Comparison of ENCODE assay signal across 1 cellular context in the genomic region with DNA sequence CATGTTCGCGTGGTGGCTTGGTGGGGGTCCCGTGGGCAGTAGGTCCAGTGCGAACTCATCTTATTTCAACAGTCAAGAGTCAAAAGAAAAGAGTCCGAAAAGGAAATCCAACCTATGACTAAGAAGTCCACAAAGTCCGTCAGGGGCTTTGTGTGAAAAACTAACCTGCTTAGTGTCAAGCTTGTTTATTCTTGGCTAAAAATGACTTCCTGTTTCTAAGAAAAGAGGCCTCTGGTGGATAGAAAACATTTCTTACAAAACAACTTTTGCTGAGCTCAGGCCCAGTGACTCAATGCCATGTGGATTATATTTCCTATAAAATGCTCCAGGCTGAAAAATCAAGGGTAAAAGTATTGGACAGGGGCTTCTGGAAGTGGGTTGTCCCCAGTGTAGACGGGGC.
TF ChIP-seq lines count a peak whose summit lies in the region.

No MANE protein-coding gene starts in this region.

TF ChIP-seq in WTC11, 78 proteins besides CTCF, POLR2A, EP300 and RAD21 (continued from another document):
- TF ChIP-seq, protein P1, sequence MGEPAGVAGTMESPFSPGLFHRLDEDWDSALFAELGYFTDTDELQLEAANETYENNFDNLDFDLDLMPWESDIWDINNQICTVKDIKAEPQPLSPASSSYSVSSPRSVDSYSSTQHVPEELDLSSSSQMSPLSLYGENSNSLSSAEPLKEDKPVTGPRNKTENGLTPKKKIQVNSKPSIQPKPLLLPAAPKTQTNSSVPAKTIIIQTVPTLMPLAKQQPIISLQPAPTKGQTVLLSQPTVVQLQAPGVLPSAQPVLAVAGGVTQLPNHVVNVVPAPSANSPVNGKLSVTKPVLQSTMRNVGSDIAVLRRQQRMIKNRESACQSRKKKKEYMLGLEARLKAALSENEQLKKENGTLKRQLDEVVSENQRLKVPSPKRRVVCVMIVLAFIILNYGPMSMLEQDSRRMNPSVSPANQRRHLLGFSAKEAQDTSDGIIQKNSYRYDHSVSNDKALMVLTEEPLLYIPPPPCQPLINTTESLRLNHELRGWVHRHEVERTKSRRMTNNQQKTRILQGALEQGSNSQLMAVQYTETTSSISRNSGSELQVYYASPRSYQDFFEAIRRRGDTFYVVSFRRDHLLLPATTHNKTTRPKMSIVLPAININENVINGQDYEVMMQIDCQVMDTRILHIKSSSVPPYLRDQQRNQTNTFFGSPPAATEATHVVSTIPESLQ (CRISPR knock-in tag; IDR thresholded peaks at IDR 0.05): no peak
- TF ChIP-seq SP1 (CRISPR knock-in tag; conservative IDR thresholded peaks at IDR 0.05): no peak
